Comparison of ENCODE assay signal across 8 cellular contexts in the genomic region with DNA sequence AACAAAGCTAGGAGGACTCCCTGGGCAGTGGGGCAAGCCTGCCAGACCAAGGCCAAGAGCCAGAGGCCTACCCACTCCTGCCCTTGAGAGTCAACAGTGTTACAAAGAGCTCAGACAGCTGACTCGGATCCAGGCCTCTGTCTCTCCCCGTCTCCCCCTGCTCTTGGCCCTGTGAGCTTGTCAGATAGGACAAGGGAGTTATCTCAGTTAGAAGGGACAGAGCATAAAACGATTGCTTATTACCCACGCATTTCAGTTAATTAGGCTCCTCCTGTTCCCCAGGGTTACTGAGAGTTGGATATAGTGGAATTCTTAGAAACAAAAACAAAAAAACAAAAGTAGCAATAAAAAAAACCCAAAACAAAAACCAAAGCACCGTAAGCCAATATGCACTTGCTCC. TPM values are rescaled to one million over a fixed set of nuclear protein-coding genes. Genes with fewer than 3 reads are reported as not detected.
DNase-seq lines count a peak whose midpoint lies in the region; ATAC-seq and TF ChIP-seq lines count a peak whose summit lies in the region.

No MANE protein-coding gene starts in this region.

- H3K27ac ChIP-seq in transverse colon, result peak overlapping the region in 3 of 4 donors; percentile 82 to 92 (median 89)

- TF ChIP-seq CTCF in brain (conservative IDR thresholded peaks at IDR 0.05) (no peak), transverse colon (IDR thresholded peaks at IDR 0.05) (no peak)

- in situ Hi-C loops in transverse colon (cut with MboI; ENCODE audit: low pct_ligation_motif_present in 1 of 4, low pct_unique_long_range_greater_than_20kb in 1 of 4, low sequenced_read_pairs in 3 of 4), result no loop called here

- ATAC-seq in activated T-cell treated with anti-CD3 and anti-CD28 coated beads, Interleukin-2, amount 50 U/mL, for 4 hours, result no peak
- peak; percentile 6 for ATAC-seq in left lobe of liver
- ATAC-seq in HG02884 (IDR thresholded peaks at IDR 0.05; ENCODE audit: unreplicated experiment), result no peak

- H3K27me3 ChIP-seq in transverse colon, result no peaks in the 10 kb centered on the region

- peak overlapping the region; percentile 95 for H3K4me3 Mint-ChIP-seq in activated T-cell treated with anti-CD3 and anti-CD28 coated beads, Interleukin-2, amount 50 U/mL, for 4 hours
- H3K4me3 Mint-ChIP-seq in brain, result peak overlapping the region; percentile 91 to 99 (median 97)

- no peaks in the 10 kb centered on the region for H3K27me3 Mint-ChIP-seq in activated T-cell treated with anti-CD3 and anti-CD28 coated beads, Interleukin-2, amount 50 U/mL, for 4 hours (ENCODE audit: low read depth)
- peaks cover 5% of the 10 kb centered on the region for H3K27me3 Mint-ChIP-seq in brain

- no peaks in the 10 kb centered on the region for H3K9me3 ChIP-seq in transverse colon

- H3K36me3 Mint-ChIP-seq in activated T-cell treated with anti-CD3 and anti-CD28 coated beads, Interleukin-2, amount 50 U/mL, for 4 hours (ENCODE audit: insufficient read depth), result peaks cover 15% of the 10 kb centered on the region
- H3K36me3 Mint-ChIP-seq in brain, result peaks cover 40% of the 10 kb centered on the region

- TF ChIP-seq POLR2A in transverse colon (IDR thresholded peaks at IDR 0.05), result no peak

- H3K4me1 Mint-ChIP-seq in activated T-cell treated with anti-CD3 and anti-CD28 coated beads, Interleukin-2, amount 50 U/mL, for 4 hours (ENCODE audit: low read depth), result peaks cover 64% of the 10 kb centered on the region
- H3K4me1 Mint-ChIP-seq in brain, result peaks cover 90% of the 10 kb centered on the region

- no peak for TF ChIP-seq EP300 in transverse colon (IDR thresholded peaks at IDR 0.05; ENCODE audit: low read depth)

- no peaks in the 10 kb centered on the region for H3K36me3 ChIP-seq in transverse colon

- no peaks in the 10 kb centered on the region for H3K9me3 Mint-ChIP-seq in activated T-cell treated with anti-CD3 and anti-CD28 coated beads, Interleukin-2, amount 50 U/mL, for 4 hours
- no peaks in the 10 kb centered on the region for H3K9me3 Mint-ChIP-seq in brain

- peak overlapping the region; percentile 89 to 98 (median 94) for H3K27ac Mint-ChIP-seq in brain

- H3K4me1 ChIP-seq in transverse colon, result peaks cover 16 to 35% (median 20%) of the 10 kb centered on the region in 4 donors

- peak overlapping the region in 1 of 4 donors; percentile 92 for H3K4me3 ChIP-seq in transverse colon

- no peak for DNase-seq in activated T-cell treated with anti-CD3 and anti-CD28 coated beads, Interleukin-2, amount 50 U/mL, for 4 hours
- DNase-seq in activated T-cell treated with anti-CD3 and anti-CD28 coated beads for 4 hours (no peak), left lobe of liver (ENCODE audit: low spot score) (no peak), transverse colon (no peak), NCI-H226 (no peak), middle frontal gyrus (ENCODE audit: extremely low spot score, low spot score) (no peak)

- WGBS in transverse colon (ENCODE audit: low coverage in 1 of 2), 2 donors, result 60 to 77% methylated on average over 4 to 5 of the region's 5 CpGs

- intact Hi-C loops in transverse colon (cut with DNase I; ENCODE audit: low total_unique reads), result no loop called here

RNA-seq across cellular contexts. Expression of a gene that starts 1.3 kb away (rescaled TPM):
- total RNA-seq in activated T-cell treated with anti-CD3 and anti-CD28 coated beads, Interleukin-2, amount 50 U/mL, for 4 hours, result 10 to 100 TPM; 32.2 to 36.6 (median 32.4) TPM
- 52.1 TPM for polyA plus RNA-seq in brain (ENCODE audit: insufficient read depth, low read depth, low replicate concordance)
- total RNA-seq in left lobe of liver, result 4.5 TPM
- total RNA-seq in transverse colon, result 1 to 10 TPM; 5.1 to 7.0 (median 5.6) TPM

RNA-seq across cellular contexts. Expression of a gene that starts 36.4 kb away (rescaled TPM):
- 10 to 100 TPM; 14.6 to 23.0 (median 19.0) TPM for total RNA-seq in activated T-cell treated with anti-CD3 and anti-CD28 coated beads, Interleukin-2, amount 50 U/mL, for 4 hours
- polyA plus RNA-seq in brain (ENCODE audit: insufficient read depth, low read depth, low replicate concordance), result 12.8 TPM
- total RNA-seq in left lobe of liver (20.7 TPM), transverse colon (10 to 100 TPM in 2 of 4 donors, 1 to 10 TPM in 2; 1.1 to 13.9 (median 10.2) TPM)

RNA-seq across cellular contexts. Expression of a gene that starts 38.3 kb away (rescaled TPM):
- total RNA-seq in activated T-cell treated with anti-CD3 and anti-CD28 coated beads, Interleukin-2, amount 50 U/mL, for 4 hours, result under 1 TPM in 2 of 3 donors, not detected in 1; 0.20 to 0.24 TPM
- polyA plus RNA-seq in brain (ENCODE audit: insufficient read depth, low read depth, low replicate concordance), result not detected
- total RNA-seq in left lobe of liver (0.13 TPM), transverse colon (not detected)
